In the genomic region with DNA sequence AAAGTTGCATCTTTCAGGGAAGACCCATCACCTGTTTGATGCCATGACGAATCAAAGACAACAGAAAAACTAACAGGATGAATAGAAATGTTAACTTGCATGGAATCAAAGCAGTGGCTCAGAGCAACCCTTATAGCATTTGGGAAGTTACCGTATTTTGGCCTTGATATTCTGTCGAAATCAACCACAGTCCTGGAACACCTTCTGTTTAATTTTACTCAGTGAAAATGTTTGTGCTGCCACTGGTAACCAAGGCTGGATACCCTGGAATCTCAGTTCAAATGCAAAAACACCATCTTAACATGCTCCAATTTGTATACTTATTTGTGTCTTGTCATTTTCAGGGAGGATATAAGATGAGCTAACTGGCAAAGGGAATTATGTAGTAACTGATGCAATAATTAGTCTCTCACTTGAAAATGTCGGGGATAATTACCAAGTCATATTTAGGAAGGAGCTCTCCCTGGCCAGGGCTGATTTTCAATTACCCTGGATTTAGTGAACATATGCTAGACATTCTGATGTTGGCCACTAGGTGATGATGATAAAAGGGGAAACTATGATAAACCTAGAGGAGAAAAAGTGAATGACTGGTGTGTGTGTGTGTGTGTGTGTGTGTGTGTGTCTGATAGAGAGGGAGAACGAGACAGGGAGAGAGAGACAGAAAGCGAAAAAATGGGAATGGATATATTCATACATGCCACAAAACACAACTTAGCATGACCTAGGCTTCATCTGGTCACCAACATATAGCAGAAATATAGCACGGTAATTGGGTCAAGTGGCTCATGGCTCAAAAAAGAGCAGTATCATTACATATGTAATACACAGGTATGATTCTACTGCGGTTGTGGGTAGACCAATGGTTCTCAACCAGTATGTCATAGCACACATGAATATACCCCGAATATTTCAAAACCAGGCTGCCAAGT, we compare ENCODE assay signal across 8 cellular contexts. TPM values are rescaled to one million over a fixed set of nuclear protein-coding genes. Genes with fewer than 3 reads are reported as not detected.
DNase-seq lines count a peak whose midpoint lies in the region; ATAC-seq, FAIRE-seq and TF ChIP-seq lines count a peak whose summit lies in the region.

No MANE protein-coding gene starts in this region.

- H3K36me3 ChIP-seq in neural progenitor cell (no peaks in the 10 kb centered on the region), pancreas (no peaks in the 10 kb centered on the region), aorta (ENCODE audit: control insufficient read depth in 1 of 2, insufficient read depth in 2 of 2, low read length in 1 of 2) (no peaks in the 10 kb centered on the region)

- H3K27me3 ChIP-seq in neural progenitor cell (no peaks in the 10 kb centered on the region), pancreas (no peaks in the 10 kb centered on the region), aorta (ENCODE audit: control insufficient read depth in 1 of 2, insufficient read depth in 2 of 2, low read length in 1 of 2) (no peaks in the 10 kb centered on the region)

- no peaks in the 10 kb centered on the region for H3K27me3 Mint-ChIP-seq in neural progenitor cell (ENCODE audit: insufficient read depth, low read depth)

- DNase-seq in astrocyte of the hippocampus (ENCODE audit: low read depth, low spot score) (peak; percentile 29), neural progenitor cell (ENCODE audit: low spot score) (no peak), NCI-H1436 (lab: John Stamatoyannopoulos, UW) (no peak), activated T-cell treated with anti-CD3 and anti-CD28 coated beads for 4 hours (no peak), pancreas (no peak), aorta (no peak)

- no peaks in the 10 kb centered on the region for H3K79me2 ChIP-seq in neural progenitor cell (ENCODE audit: low read depth)

- H3K27ac ChIP-seq in neural progenitor cell (no peak overlapping the region), pancreas (no peak overlapping the region), aorta (ENCODE audit: low read depth in 1 of 2, low read length in 2 of 2) (no peak overlapping the region)

- no peak overlapping the region for H3K27ac Mint-ChIP-seq in neural progenitor cell

- H3K4me3 ChIP-seq in neural progenitor cell (no peak overlapping the region), pancreas (no peak overlapping the region), aorta (ENCODE audit: low read length in 2 of 2) (no peak overlapping the region)

- H3K9ac ChIP-seq in neural progenitor cell: no peak overlapping the region

- H2AFZ ChIP-seq in neural progenitor cell (replicated peaks): no peak overlapping the region

- no peak overlapping the region for H3K4me3 Mint-ChIP-seq in neural progenitor cell

- intact Hi-C loops in pancreas (cut with DNase I) (no loop called here), aorta (cut with DNase I) (no loop called here)

- WGBS in pancreas, 2 donors: 79 to 84% methylated on average over 9 of the region's 9 CpGs
- WGBS in aorta, 2 donors: 80 to 87% methylated on average over 9 of the region's 9 CpGs

- H4K20me1 ChIP-seq in neural progenitor cell (ENCODE audit: low read depth): no peaks in the 10 kb centered on the region

- peak; percentile 31 for TF ChIP-seq RAD21 in Ishikawa (IDR thresholded peaks at IDR 0.05; ENCODE audit: low read depth)

- no peak overlapping the region for H3K4me2 ChIP-seq in neural progenitor cell

- H3K4me1 ChIP-seq in neural progenitor cell: peaks cover 28% of the 10 kb centered on the region
- H3K4me1 ChIP-seq in pancreas: peaks cover 0 to 8% (median 5%) of the 10 kb centered on the region in 3 donors
- H3K4me1 ChIP-seq in aorta (ENCODE audit: control insufficient read depth in 1 of 2, insufficient read depth in 2 of 2, low read length in 2 of 2): peaks cover 2 to 3% of the 10 kb centered on the region in 2 donors

- H3K9me3 ChIP-seq in neural progenitor cell (ENCODE audit: low read depth) (no peaks in the 10 kb centered on the region), pancreas (no peaks in the 10 kb centered on the region), aorta (ENCODE audit: control insufficient read depth, low read length) (no peaks in the 10 kb centered on the region)

- peak; percentile 53 for TF ChIP-seq CTCF in neural progenitor cell (IDR thresholded peaks at IDR 0.05)
- no peak for TF ChIP-seq CTCF in pancreas (IDR thresholded peaks at IDR 0.05)

- H3F3A ChIP-seq in neural progenitor cell (ENCODE audit: low read depth): peaks cover 19% of the 10 kb centered on the region

- peak; percentile 78 for ATAC-seq in GM18519 (IDR thresholded peaks at IDR 0.05; ENCODE audit: low FRiP score, unreplicated experiment)
- no peak for ATAC-seq in pancreas
- no peak for ATAC-seq in aorta (ENCODE audit: low FRiP score)

- no peak for FAIRE-seq in pancreas (lab: Jason Lieb, UNC)

- TF ChIP-seq EP300 in Ishikawa (IDR thresholded peaks at IDR 0.05; ENCODE audit: borderline replicate concordance): no peak

- H3K36me3 Mint-ChIP-seq in neural progenitor cell: no peaks in the 10 kb centered on the region

- no peaks in the 10 kb centered on the region for H3K9me3 Mint-ChIP-seq in neural progenitor cell

- peaks cover 10% of the 10 kb centered on the region for H3K4me1 Mint-ChIP-seq in neural progenitor cell

TF ChIP-seq in Ishikawa, 13 proteins besides CTCF, POLR2A, EP300 and RAD21:
- TF ChIP-seq, protein P1, sequence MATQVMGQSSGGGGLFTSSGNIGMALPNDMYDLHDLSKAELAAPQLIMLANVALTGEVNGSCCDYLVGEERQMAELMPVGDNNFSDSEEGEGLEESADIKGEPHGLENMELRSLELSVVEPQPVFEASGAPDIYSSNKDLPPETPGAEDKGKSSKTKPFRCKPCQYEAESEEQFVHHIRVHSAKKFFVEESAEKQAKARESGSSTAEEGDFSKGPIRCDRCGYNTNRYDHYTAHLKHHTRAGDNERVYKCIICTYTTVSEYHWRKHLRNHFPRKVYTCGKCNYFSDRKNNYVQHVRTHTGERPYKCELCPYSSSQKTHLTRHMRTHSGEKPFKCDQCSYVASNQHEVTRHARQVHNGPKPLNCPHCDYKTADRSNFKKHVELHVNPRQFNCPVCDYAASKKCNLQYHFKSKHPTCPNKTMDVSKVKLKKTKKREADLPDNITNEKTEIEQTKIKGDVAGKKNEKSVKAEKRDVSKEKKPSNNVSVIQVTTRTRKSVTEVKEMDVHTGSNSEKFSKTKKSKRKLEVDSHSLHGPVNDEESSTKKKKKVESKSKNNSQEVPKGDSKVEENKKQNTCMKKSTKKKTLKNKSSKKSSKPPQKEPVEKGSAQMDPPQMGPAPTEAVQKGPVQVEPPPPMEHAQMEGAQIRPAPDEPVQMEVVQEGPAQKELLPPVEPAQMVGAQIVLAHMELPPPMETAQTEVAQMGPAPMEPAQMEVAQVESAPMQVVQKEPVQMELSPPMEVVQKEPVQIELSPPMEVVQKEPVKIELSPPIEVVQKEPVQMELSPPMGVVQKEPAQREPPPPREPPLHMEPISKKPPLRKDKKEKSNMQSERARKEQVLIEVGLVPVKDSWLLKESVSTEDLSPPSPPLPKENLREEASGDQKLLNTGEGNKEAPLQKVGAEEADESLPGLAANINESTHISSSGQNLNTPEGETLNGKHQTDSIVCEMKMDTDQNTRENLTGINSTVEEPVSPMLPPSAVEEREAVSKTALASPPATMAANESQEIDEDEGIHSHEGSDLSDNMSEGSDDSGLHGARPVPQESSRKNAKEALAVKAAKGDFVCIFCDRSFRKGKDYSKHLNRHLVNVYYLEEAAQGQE (IDR thresholded peaks at IDR 0.05; ENCODE audit: low read depth): no peak
- TF ChIP-seq CREB1 (IDR thresholded peaks at IDR 0.05; ENCODE audit: low read depth) (no peak), CEBPB (IDR thresholded peaks at IDR 0.05) (no peak), ZBTB7A (IDR thresholded peaks at IDR 0.05; ENCODE audit: low read depth) (no peak), FOXM1 (IDR thresholded peaks at IDR 0.05; ENCODE audit: borderline replicate concordance, low read depth) (no peak), YY1 (IDR thresholded peaks at IDR 0.05; ENCODE audit: low read depth) (no peak), EGR1 (IDR thresholded peaks at IDR 0.05) (no peak), TCF12 (IDR thresholded peaks at IDR 0.05; ENCODE audit: low read depth) (no peak), TAF1 (IDR thresholded peaks at IDR 0.05; ENCODE audit: low read depth) (no peak), NFIC (IDR thresholded peaks at IDR 0.05) (no peak), TEAD4 (IDR thresholded peaks at IDR 0.05) (no peak)
- TF ChIP-seq, protein P2, sequence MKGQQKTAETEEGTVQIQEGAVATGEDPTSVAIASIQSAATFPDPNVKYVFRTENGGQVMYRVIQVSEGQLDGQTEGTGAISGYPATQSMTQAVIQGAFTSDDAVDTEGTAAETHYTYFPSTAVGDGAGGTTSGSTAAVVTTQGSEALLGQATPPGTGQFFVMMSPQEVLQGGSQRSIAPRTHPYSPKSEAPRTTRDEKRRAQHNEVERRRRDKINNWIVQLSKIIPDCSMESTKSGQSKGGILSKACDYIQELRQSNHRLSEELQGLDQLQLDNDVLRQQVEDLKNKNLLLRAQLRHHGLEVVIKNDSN (IDR thresholded peaks at IDR 0.05): no peak
- TF ChIP-seq, protein P3, sequence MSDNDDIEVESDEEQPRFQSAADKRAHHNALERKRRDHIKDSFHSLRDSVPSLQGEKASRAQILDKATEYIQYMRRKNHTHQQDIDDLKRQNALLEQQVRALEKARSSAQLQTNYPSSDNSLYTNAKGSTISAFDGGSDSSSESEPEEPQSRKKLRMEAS (IDR thresholded peaks at IDR 0.05): no peak

RNA-seq across cellular contexts. Expression of a gene that starts 19.0 kb away (rescaled TPM):
- total RNA-seq in neural progenitor cell (ENCODE audit: low replicate concordance) (10.7 and 11.5 TPM in 2 replicates), pancreas (10 to 100 TPM in 2 of 6 donors, 1 to 10 TPM in 4; 5.0 to 13.9 (median 8.7) TPM), aorta (10 to 100 TPM; 22.0 to 42.1 TPM)
- polyA plus RNA-seq in pancreas (1 to 10 TPM; 1.5 to 4.1 TPM), aorta (1 to 10 TPM; 2.1 to 5.9 TPM)
